Comparison of ENCODE assay signal across 21 cellular contexts in the genomic region with DNA sequence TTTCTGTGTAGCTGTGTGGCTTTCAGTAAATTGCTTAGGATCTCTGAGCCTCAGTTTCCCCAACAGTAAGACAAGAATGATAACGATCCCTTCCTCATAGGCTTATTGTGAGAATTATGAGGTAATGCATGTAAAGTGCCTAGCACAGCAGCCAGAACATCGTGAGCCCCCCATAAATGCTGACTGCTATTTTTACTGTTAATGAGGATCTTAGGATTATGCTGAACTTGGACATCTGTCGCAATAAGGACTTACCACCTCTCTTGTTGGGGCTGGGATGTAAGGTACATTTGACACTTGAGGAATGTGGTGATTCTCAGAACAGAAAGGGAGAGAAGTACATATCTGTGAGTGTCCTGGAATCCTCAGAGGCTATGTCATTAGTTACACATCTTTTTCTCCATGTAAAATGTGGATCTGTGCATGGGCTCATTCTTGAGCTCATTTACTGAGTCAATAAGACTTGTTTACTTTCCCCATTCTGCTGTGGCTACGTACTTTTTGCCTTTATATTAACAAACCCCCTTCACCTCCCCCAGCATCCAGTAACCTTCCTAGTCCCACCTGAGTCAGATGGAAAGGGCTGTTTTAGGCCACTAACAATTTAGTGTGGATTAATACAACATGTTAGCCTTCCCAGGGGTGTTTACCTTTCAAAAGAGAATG.
"Had no signal": no experiment of that assay in that cellular context is flagged by ENCODE, and none has a peak within 500 bp of the region (broad histone marks: within the 10 kb centered on the region; RNA-seq: fewer than 3 reads in every experiment).

No MANE protein-coding gene starts in this region.

- ATAC-seq: activated naive CD4-positive, alpha-beta T cell treated with anti-CD3 and anti-CD28 coated beads, Interleukin-2, amount 50 U/mL, for 72 hours; activated T-helper 17 cell treated with anti-CD3 and anti-CD28 coated beads, Interleukin-2, amount 50 U/mL, for 72 hours; left lung; naive thymus-derived CD8-positive, alpha-beta T cell; WTC11 had no signal

- H3K4me3 ChIP-seq: left lung, ovary, prostate gland, right atrium auricular region, spleen, thoracic aorta had no signal

- H3K36me3 ChIP-seq: left lung, ovary, prostate gland, right atrium auricular region, spleen, thoracic aorta had no signal

- H3K9me3 ChIP-seq: left lung, ovary, prostate gland, right atrium auricular region, spleen, thoracic aorta had no signal

- H3K27ac ChIP-seq: left lung, ovary, prostate gland, right atrium auricular region, spleen, thoracic aorta had no signal

- H3K27me3 ChIP-seq: left lung, ovary, right atrium auricular region, spleen had no signal

- FAIRE-seq: endometrium had no signal

- DNase-seq: activated CD8-positive, alpha-beta memory T cell treated with anti-CD3 and anti-CD28 coated beads for 24 hours; activated CD8-positive, alpha-beta memory T cell treated with anti-CD3 and anti-CD28 coated beads, Interleukin-2, amount 50 U/mL, for 4 hours; activated T-cell treated with anti-CD3 and anti-CD28 coated beads, Interleukin-2, amount 50 U/mL, for 24 hours; aorta; caudate nucleus; effector CD4-positive, alpha-beta T cell; foreskin fibroblast; left lung; naive thymus-derived CD8-positive, alpha-beta T cell; ovary; spleen; stimulated activated CD4-positive, alpha-beta T cell treated with anti-CD3 and anti-CD28 coated beads, Interleukin-4, amount 100 ng/mL, for 1 hour; stimulated activated naive CD4-positive, alpha-beta T cell treated with Interleukin-2 at 50 U/mL for 16 hours; T1000 had no signal

- H3K4me1 ChIP-seq: prostate gland, right atrium auricular region had no signal
